Comparison of ENCODE assay signal across 8 cellular contexts in the genomic region with DNA sequence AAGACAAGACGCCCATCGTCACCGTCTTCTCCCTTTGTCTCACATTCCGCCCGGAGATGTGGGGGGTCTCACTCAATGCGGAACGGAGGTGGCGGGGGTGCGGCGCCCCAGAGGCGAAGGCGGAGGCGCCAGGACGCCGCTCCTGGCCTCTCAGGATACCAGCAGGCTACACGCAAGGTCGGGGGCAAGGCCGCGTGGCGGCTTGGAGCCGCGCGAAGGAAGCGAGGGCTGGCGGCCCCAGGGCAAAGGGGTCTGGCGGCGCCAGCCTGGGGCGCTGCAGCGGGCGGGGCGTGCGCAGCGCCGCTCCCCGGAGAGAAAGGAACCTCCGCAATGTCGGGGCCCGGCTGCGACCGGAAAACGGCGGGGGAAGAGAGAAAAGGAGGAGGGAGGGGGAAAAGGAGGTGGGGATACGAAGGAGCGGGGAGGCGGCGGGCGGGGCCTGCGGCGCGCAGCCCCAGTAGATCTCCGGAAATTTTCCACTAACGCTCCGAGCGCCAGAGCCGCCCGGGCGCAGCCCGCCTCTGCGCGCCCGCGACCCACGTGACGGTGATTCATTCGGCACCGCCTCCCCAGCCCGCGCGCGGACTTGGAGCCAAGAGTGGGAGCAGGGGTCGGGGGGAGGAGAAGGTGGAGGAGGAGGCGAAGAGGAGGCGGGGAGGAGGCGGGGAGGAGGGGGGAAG. TPM values are rescaled to one million over a fixed set of nuclear protein-coding genes. Genes with fewer than 3 reads are reported as not detected.
DNase-seq lines count a peak whose midpoint lies in the region; ATAC-seq and TF ChIP-seq lines count a peak whose summit lies in the region.

No MANE protein-coding gene starts in this region.

- H3K4me2 ChIP-seq in skeletal muscle satellite cell (ENCODE audit: low read length): peak overlapping the region; percentile 95

- CTCF ChIA-PET in A673 (lab: Charles Lee): no interaction called here

- POLR2A ChIA-PET in A673 (lab: Charles Lee; ENCODE audit: low non-redundant PET): interaction anchor here (0.5 kb wide), 1 partner anchor 11 kb away, joined by 5 read pairs; the partner anchor contains the start of gene SLC38A2

- H3K27me3 ChIP-seq in A673 (replicated peaks; ENCODE audit: insufficient read depth, low read depth, low read length, poor library complexity) (no peaks in the 10 kb centered on the region), brain microvascular endothelial cell (replicated peaks) (no peaks in the 10 kb centered on the region), iPS-18a (ENCODE audit: control insufficient read depth, insufficient read depth, low read length) (no peaks in the 10 kb centered on the region), skeletal muscle satellite cell (ENCODE audit: control insufficient read depth, insufficient read depth, low read length) (no peaks in the 10 kb centered on the region)

- peak overlapping the region; percentile 88 for H3K9ac ChIP-seq in iPS-18a (ENCODE audit: low read length)
- peak overlapping the region; percentile 97 for H3K9ac ChIP-seq in skeletal muscle satellite cell (ENCODE audit: low read depth, low read length)

- peaks cover 49% of the 10 kb centered on the region for H3K4me1 ChIP-seq in A673 (ENCODE audit: insufficient read depth, low read length, poor library complexity, severe bottlenecking)
- peaks cover 56% of the 10 kb centered on the region for H3K4me1 ChIP-seq in iPS-18a (ENCODE audit: control insufficient read depth, low read depth, low read length)
- peaks cover 51% of the 10 kb centered on the region for H3K4me1 ChIP-seq in skeletal muscle satellite cell (ENCODE audit: control insufficient read depth, insufficient read depth, low read length)

- in situ Hi-C loops in brain microvascular endothelial cell (cut with HindIII; ENCODE audit: low pct_ligation_motif_present, low sequenced_read_pairs): no loop called here

- DNase-seq in A673 (ENCODE audit: low spot score): peak; percentile 99
- DNase-seq in NCI-H2107 (lab: John Stamatoyannopoulos, UW): peak; percentile 95
- DNase-seq in UCSD-AML1 (lab: John Stamatoyannopoulos, UW; ENCODE audit: unreplicated experiment): peak; percentile 98
- peak; percentile 93 for DNase-seq in brain microvascular endothelial cell

- peak; percentile 61 for ATAC-seq in HG03066 (IDR thresholded peaks at IDR 0.05; ENCODE audit: low read depth, unreplicated experiment)

- peak overlapping the region; percentile 68 for H3K4me3 ChIP-seq in A673 (ENCODE audit: low read depth, low read length, poor library complexity, severe bottlenecking)
- H3K4me3 ChIP-seq in brain microvascular endothelial cell (ENCODE audit: low read depth, low read length): peak overlapping the region; percentile 71
- peak overlapping the region; percentile 81 for H3K4me3 ChIP-seq in iPS-18a (ENCODE audit: low read length)
- H3K4me3 ChIP-seq in skeletal muscle satellite cell (ENCODE audit: low read length): peak overlapping the region; percentile 74

- peak; percentile 83 for TF ChIP-seq POLR2A in GM18526 (IDR thresholded peaks at IDR 0.05; ENCODE audit: extremely low read depth, insufficient read length)

- H3K36me3 ChIP-seq in A673 (ENCODE audit: insufficient read depth, low read length, poor library complexity, severe bottlenecking) (no peaks in the 10 kb centered on the region), brain microvascular endothelial cell (replicated peaks) (no peaks in the 10 kb centered on the region), iPS-18a (ENCODE audit: control insufficient read depth, low read depth, low read length) (no peaks in the 10 kb centered on the region), skeletal muscle satellite cell (ENCODE audit: insufficient read depth, low read length) (no peaks in the 10 kb centered on the region)

- peak; percentile 33 for TF ChIP-seq CTCF in A673 (conservative IDR thresholded peaks at IDR 0.05; ENCODE audit: low read depth, low read length)
- TF ChIP-seq CTCF in brain microvascular endothelial cell (IDR thresholded peaks at IDR 0.05; ENCODE audit: low read depth, low read length, missing control alignments): peak; percentile 12

- H3K9me3 ChIP-seq in A673 (ENCODE audit: low read depth, low read length, poor library complexity, severe bottlenecking): no peaks in the 10 kb centered on the region
- no peaks in the 10 kb centered on the region for H3K9me3 ChIP-seq in iPS-18a (ENCODE audit: control insufficient read depth, low read depth, low read length)
- H3K9me3 ChIP-seq in skeletal muscle satellite cell (replicated peaks; ENCODE audit: low read length): no peaks in the 10 kb centered on the region

- H3K27ac ChIP-seq in A673 (ENCODE audit: low read depth, low read length, poor library complexity, severe bottlenecking) (peak overlapping the region; percentile 99), brain microvascular endothelial cell (peak overlapping the region; percentile 97), iPS-18a (ENCODE audit: low read length) (peak overlapping the region; percentile 97)

- BruUV-seq in A673 (replicated peaks; lab: Mats Ljungman, UMichigan): no TSS peak

- intact Hi-C loops in A673 (cut with micrococcal nuclease; ENCODE audit: unreplicated experiment): no loop called here

RNA-seq across cellular contexts. Expression of gene SLC38A2, which starts 10.5 kb away (rescaled TPM):
- 395 and 440 TPM in 2 replicates for total RNA-seq in A673 (2021)
- 329 and 451 TPM in 2 replicates for total RNA-seq in skeletal muscle satellite cell (2012; rRNA removed)

Comparison
In these comparisons a context has a peak if more than half of its experiments do, and no peak if none do; other contexts are left out.
1. Peak in every context shown above with its lines: DNase-seq, ATAC-seq, H3K4me3 ChIP-seq and H3K27ac ChIP-seq.